Comparison of ENCODE assay signal across 7 cellular contexts in the genomic region with DNA sequence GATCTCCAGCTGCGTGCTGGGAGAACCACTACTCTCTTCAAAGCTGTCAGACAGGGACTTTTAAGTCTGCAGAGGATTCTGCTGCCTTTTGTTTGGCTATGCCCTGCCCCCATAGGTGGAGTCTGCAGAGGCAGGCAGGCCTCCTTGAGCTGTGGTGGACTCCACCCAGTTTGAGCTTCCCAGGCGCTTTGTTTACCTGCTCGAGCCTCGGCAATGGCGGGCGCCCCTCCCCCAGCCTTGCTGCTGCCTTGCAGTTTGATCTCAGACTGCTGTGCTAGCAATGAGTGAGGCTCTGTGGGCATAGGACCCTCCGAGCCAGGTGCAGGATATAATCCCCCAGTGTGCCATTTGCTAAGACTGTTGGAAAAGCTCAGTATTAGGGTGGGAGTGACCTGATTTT.
DNase-seq lines count a peak whose midpoint lies in the region; ATAC-seq and TF ChIP-seq lines count a peak whose summit lies in the region.
"Not testable (repeated sequence)": the region's sequence is repeated elsewhere in the genome, so short reads cannot be mapped to it uniquely, and the experiment has no call there.

No MANE protein-coding gene starts in this region.

- DNase-seq in DMS53 (lab: John Stamatoyannopoulos, UW) (peak; percentile 5), NCI-H2171 treated with DMSO at 0.1 percent for 48 hours (lab: John Stamatoyannopoulos, UW) (peak; percentile 40), NCI-H524 treated with DMSO at 0.1 percent for 48 hours (lab: John Stamatoyannopoulos, UW) (peak; percentile 14), NCI-H82 (lab: John Stamatoyannopoulos, UW) (peak; percentile 65), WERI-Rb-1 (peak; percentile 58), neural progenitor cell (ENCODE audit: low spot score) (peak; percentile 7)
- DNase-seq in HCT116 (ENCODE audit: low read depth, low spot score): not testable (repeated sequence)

- RAD21 ChIA-PET in HCT116 (lab: Charles Lee; ENCODE audit: low non-redundant PET in 1 of 2, low total read pairs in 2 of 2, uncharacterized antibody in 2 of 2, unreplicated experiment in 2 of 2): not testable (repeated sequence)

- H3K27ac Mint-ChIP-seq in neural progenitor cell: not testable (repeated sequence)

- H4K20me1 ChIP-seq in HCT116 (ENCODE audit: insufficient read depth); neural progenitor cell (ENCODE audit: low read depth): not testable (repeated sequence)

- CTCF ChIA-PET in HCT116 (lab: Charles Lee): not testable (repeated sequence)

- not testable (repeated sequence) for H3K27me3 Mint-ChIP-seq in neural progenitor cell (ENCODE audit: insufficient read depth, low read depth)

- peak overlapping the region; percentile 28; the same call in 1 of the 2 replicates for H3K4me2 ChIP-seq in HCT116 (ENCODE audit: low read length)
- H3K4me2 ChIP-seq in neural progenitor cell: not testable (repeated sequence)

- not testable (repeated sequence) for H3K9me3 Mint-ChIP-seq in neural progenitor cell

- BruUV-seq in HCT116 (replicated peaks; lab: Mats Ljungman, UMichigan): not testable (repeated sequence)

- H3K4me1 ChIP-seq in HCT116 (ENCODE audit: control insufficient read depth in 1 of 2, insufficient read depth in 2 of 2, low read length in 2 of 2); neural progenitor cell: not testable (repeated sequence)

- H3K27ac ChIP-seq in HCT116 (ENCODE audit: low read depth, low read length); neural progenitor cell: not testable (repeated sequence)
- peak overlapping the region; percentile 52 for H3K27ac ChIP-seq in WERI-Rb-1

- H3K9me2 ChIP-seq in HCT116 (ENCODE audit: insufficient read depth): not testable (repeated sequence)

- H3K9me3 ChIP-seq in HCT116 (ENCODE audit: control insufficient read depth in 1 of 2, insufficient read depth in 1 of 2, low read depth in 1 of 2, low read length in 2 of 2); neural progenitor cell (ENCODE audit: low read depth): not testable (repeated sequence)
- H3K9me3 ChIP-seq in WERI-Rb-1 (ENCODE audit: severe bottlenecking): peaks cover 13% of the 10 kb centered on the region

- H3K36me3 Mint-ChIP-seq in neural progenitor cell: not testable (repeated sequence)

- ATAC-seq in HCT116: not testable (repeated sequence)

- intact Hi-C loops in HCT116 (cut with micrococcal nuclease): not testable (repeated sequence)

- H3K79me2 ChIP-seq in HCT116 (ENCODE audit: insufficient read depth, low read length); neural progenitor cell (ENCODE audit: low read depth): not testable (repeated sequence)

- not testable (repeated sequence) for H3K4me3 ChIP-seq in HCT116 (replicated peaks in 1 of 2; ENCODE audit: low read depth in 1 of 2, low read length in 2 of 2); WERI-Rb-1 (ENCODE audit: low read depth, low read length); neural progenitor cell

- H3K9ac ChIP-seq in HCT116 (ENCODE audit: low read length); neural progenitor cell: not testable (repeated sequence)

- not testable (repeated sequence) for TF ChIP-seq POLR2A in HCT116 (IDR thresholded peaks at IDR 0.05; ENCODE audit: borderline replicate concordance, extremely low read depth, insufficient read depth, insufficient read length)

- H3K4me3 Mint-ChIP-seq in neural progenitor cell: not testable (repeated sequence)

- POLR2A ChIA-PET in HCT116 (lab: Charles Lee): not testable (repeated sequence)

- not testable (repeated sequence) for TF ChIP-seq CTCF in HCT116 (IDR thresholded peaks at IDR 0.05 in 2 of 3, conservative IDR thresholded peaks at IDR 0.05 in 1 of 3; ENCODE audit: borderline replicate concordance in 1 of 3, insufficient read depth in 1 of 3, low read depth in 2 of 3, low read length in 2 of 3); WERI-Rb-1 (IDR thresholded peaks at IDR 0.05; ENCODE audit: low read depth, low read length); neural progenitor cell (IDR thresholded peaks at IDR 0.05)

- H2AFZ ChIP-seq in HCT116 (ENCODE audit: low read depth, low read length, poor library complexity, severe bottlenecking); neural progenitor cell (replicated peaks): not testable (repeated sequence)

- H3K27me3 ChIP-seq in HCT116 (ENCODE audit: insufficient read depth, low read length); WERI-Rb-1 (ENCODE audit: insufficient read depth, low read depth, severe bottlenecking); neural progenitor cell: not testable (repeated sequence)

- TF ChIP-seq RAD21 in HCT116 (IDR thresholded peaks at IDR 0.05; ENCODE audit: low read depth): not testable (repeated sequence)

- not testable (repeated sequence) for H3F3A ChIP-seq in neural progenitor cell (ENCODE audit: low read depth)

- H3K36me3 ChIP-seq in HCT116 (ENCODE audit: control insufficient read depth in 1 of 2, insufficient read depth in 2 of 2, low read length in 2 of 2); WERI-Rb-1; neural progenitor cell: not testable (repeated sequence)

- H3K4me1 Mint-ChIP-seq in neural progenitor cell: not testable (repeated sequence)
